In the genomic region with DNA sequence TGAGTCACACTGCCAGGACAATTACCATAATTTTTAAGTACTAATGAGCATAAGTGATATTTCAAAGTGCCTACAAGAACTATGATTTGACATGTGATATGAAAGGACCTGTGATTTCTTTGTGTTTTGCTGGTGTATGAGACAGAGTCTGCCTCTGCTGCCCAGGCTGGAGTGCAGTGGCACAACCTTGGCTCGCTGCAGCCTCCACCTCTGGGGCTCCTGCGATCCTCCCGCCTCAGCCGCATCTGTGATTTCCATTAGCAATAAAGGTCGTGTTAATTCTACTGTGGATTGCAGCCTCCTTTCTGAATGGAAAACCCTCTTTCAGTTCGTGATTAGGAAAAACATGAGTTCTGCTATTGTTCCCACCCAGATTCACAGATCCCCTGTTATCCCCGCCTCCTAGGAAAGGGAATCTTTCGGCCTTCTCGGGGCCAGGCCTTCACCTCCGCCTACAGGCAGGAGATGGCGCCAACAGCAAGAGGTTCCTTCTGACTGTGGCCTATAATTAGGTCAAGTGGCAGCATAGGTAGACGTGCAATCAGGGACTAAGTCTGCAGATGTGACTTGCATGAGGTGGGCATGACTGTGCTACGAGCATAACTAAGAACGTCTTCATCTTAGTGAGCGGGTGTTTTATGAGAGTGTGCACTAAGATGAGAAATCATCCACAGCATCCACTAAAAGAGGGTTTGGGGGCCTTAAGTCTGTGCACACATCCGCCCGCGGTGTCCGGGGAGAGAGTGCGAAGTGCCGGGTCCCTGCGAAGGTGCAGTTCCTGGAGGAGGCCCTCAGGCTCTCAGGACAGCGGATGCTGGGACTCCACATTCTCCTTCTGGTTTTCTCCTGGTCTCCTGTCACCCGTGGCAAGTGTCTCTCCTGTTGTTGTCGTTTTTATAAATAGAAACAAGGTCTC, we compare ENCODE assay signal across 9 cellular contexts. TPM values are rescaled to one million over a fixed set of nuclear protein-coding genes. Genes with fewer than 3 reads are reported as not detected.
A peak's percentile ranks its signal among the peaks of the same experiment; 100 is the strongest.
DNase-seq lines count a peak whose midpoint lies in the region; ATAC-seq and TF ChIP-seq lines count a peak whose summit lies in the region.
"Had no signal": no experiment of that assay in that cellular context is flagged by ENCODE, and none has a peak within 500 bp of the region (broad histone marks: within the 10 kb centered on the region; RNA-seq: fewer than 3 reads in every experiment).

No MANE protein-coding gene starts in this region.

- peaks cover 17% of the 10 kb centered on the region for H3K27me3 Mint-ChIP-seq in Calu3 (ENCODE audit: unreplicated experiment)

- peaks cover 31% of the 10 kb centered on the region for H3K4me1 ChIP-seq in KMS-11 (ENCODE audit: low read depth, poor library complexity, severe bottlenecking)

- no peaks in the 10 kb centered on the region for H3K79me2 ChIP-seq in KMS-11 (ENCODE audit: insufficient read depth, low read depth)

- TF ChIP-seq CTCF in Calu3 (IDR thresholded peaks at IDR 0.05; ENCODE audit: unreplicated experiment) = peak; percentile 87
- peak; percentile 64 for TF ChIP-seq CTCF in KMS-11 (conservative IDR thresholded peaks at IDR 0.05; ENCODE audit: low read depth, low read length)

- H4K20me1 ChIP-seq in KMS-11 (ENCODE audit: insufficient read depth) = no peaks in the 10 kb centered on the region

- H3K27ac ChIP-seq in KMS-11 = no peak overlapping the region; the same call in 1 of the 2 replicates

- H3K9me3 Mint-ChIP-seq in Calu3 (ENCODE audit: low read depth, unreplicated experiment) = peaks cover 2% of the 10 kb centered on the region

- DNase-seq in Calu3 (peak; percentile 84), cardiac septum (ENCODE audit: low spot score) (peak; percentile 20), COLO668 (lab: John Stamatoyannopoulos, UW; ENCODE audit: unreplicated experiment) (no peak), NCI-H2107 (lab: John Stamatoyannopoulos, UW) (no peak)
- peak; percentile 51 for DNase-seq in activated effector memory CD4-positive, alpha-beta T cell treated with Interleukin-2 at 50 U/mL for 16 hours
- peak; percentile 57 for DNase-seq in stimulated activated CD4-positive, alpha-beta T cell treated with anti-CD3 and anti-CD28 coated beads, Interleukin-2, amount 100 ng/mL, for 4 hours (ENCODE audit: low read depth)

- no peak overlapping the region for H3K9ac ChIP-seq in KMS-11

- ATAC-seq in GM21717 (IDR thresholded peaks at IDR 0.05; ENCODE audit: unreplicated experiment) = peak; percentile 61

- intact Hi-C loops in Calu3 (cut with micrococcal nuclease; ENCODE audit: unreplicated experiment) (loop anchor here (5.0 kb wide), 1 partner anchor 80 kb away; a partner anchor contains a TSS), cardiac septum (cut with DNase I) (no loop called here)

- H3K4me3 ChIP-seq in KMS-11 (IDR thresholded peaks at IDR 0.05; ENCODE audit: insufficient read depth, low read depth, low read length) = no peak overlapping the region

- H3K27ac Mint-ChIP-seq in Calu3 (ENCODE audit: unreplicated experiment) = no peak overlapping the region

- BruUV-seq in Calu3 (replicated peaks; lab: Mats Ljungman, UMichigan) = no TSS peak

- peak overlapping the region; percentile 18 for H2AFZ ChIP-seq in KMS-11 (ENCODE audit: low read depth)

- H3K4me2 ChIP-seq in KMS-11 = peak overlapping the region; percentile 25

- H3K36me3 Mint-ChIP-seq in Calu3 (ENCODE audit: insufficient read depth, unreplicated experiment) = peaks cover 26% of the 10 kb centered on the region

- H3K27me3 ChIP-seq in KMS-11 (ENCODE audit: insufficient read depth, low read depth) = no peaks in the 10 kb centered on the region

- no peaks in the 10 kb centered on the region for H3K36me3 ChIP-seq in KMS-11 (ENCODE audit: insufficient read depth)

- CTCF ChIA-PET in Calu3 (lab: Charles Lee) = no interaction called here

- no peak overlapping the region for H3K4me3 Mint-ChIP-seq in Calu3 (ENCODE audit: low read depth, unreplicated experiment)

- H3K4me1 Mint-ChIP-seq in Calu3 (ENCODE audit: low read depth, unreplicated experiment) = peaks cover 28% of the 10 kb centered on the region

RNA-seq across cellular contexts. Expression of a gene that starts 23.1 kb away (rescaled TPM):
- total RNA-seq in Calu3 (2022) (1.8 and 2.4 TPM in 2 replicates), cardiac septum (6.4 TPM)

RNA-seq across cellular contexts. Expression of a gene that starts 34.5 kb away (rescaled TPM):
- total RNA-seq in Calu3 (2022) (not detected in 2 replicates), cardiac septum (not detected)
- total RNA-seq: T-helper 2 cell treated with Interferon-gamma antibody and Interleukin-4, amounts not matched to agents 100 ng/mL and 5 ng/mL, for 36 hours had no signal

RNA-seq across cellular contexts. Expression of a gene that starts 41.2 kb away (rescaled TPM):
- total RNA-seq in Calu3 (2022) (33.5 and 34.2 TPM in 2 replicates), cardiac septum (33.0 TPM)

RNA-seq across cellular contexts. Expression of a gene that starts 50.9 kb away (rescaled TPM):
- not detected in 2 replicates for total RNA-seq in Calu3 (2022)
- not detected for total RNA-seq in cardiac septum
- total RNA-seq: T-helper 2 cell treated with Interferon-gamma antibody and Interleukin-4, amounts not matched to agents 100 ng/mL and 5 ng/mL, for 36 hours had no signal

Comparison
In these comparisons a context has a peak if more than half of its experiments do, and no peak if none do; other contexts are left out.
1. DNase-seq: peak in Calu3 (single experiment), activated effector memory CD4-positive, alpha-beta T cell treated with Interleukin-2 at 50 U/mL for 16 hours (single experiment), cardiac septum (single experiment) and stimulated activated CD4-positive, alpha-beta T cell treated with anti-CD3 and anti-CD28 coated beads, Interleukin-2, amount 100 ng/mL, for 4 hours (single experiment); none in COLO668 (single experiment) and NCI-H2107 (single experiment).